In the genomic region with DNA sequence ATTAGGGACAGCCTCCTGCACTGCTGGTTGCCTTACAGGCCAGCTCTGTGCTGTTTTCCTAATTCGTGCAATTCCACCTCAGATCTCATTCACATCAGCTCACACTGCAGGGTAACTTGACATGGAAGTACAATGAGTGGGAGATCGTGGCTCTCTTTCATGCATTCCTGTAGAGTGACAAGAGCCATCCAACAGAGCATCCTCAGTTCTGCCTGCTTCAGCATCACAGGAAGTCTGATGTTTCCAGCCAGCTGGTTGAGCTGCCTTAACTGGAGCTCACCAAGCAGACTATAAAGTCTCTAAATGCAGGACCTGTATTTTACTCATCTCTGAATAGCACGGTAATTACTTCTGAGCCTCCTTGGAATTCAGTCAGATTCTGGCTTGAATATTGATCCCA, we compare ENCODE assay signal across 13 cellular contexts. TPM values are rescaled to one million over a fixed set of nuclear protein-coding genes. Genes with fewer than 3 reads are reported as not detected.
DNase-seq lines count a peak whose midpoint lies in the region; ATAC-seq and TF ChIP-seq lines count a peak whose summit lies in the region.
"Had no signal": no experiment of that assay in that cellular context is flagged by ENCODE, and none has a peak within 500 bp of the region (broad histone marks: within the 10 kb centered on the region; RNA-seq: fewer than 3 reads in every experiment).

No MANE protein-coding gene starts in this region.

- peak overlapping the region; percentile 97 for H3K27ac Mint-ChIP-seq in activated T-helper 17 cell treated with anti-CD3 and anti-CD28 coated beads, Interleukin-2, amount 50 U/mL, for 72 hours
- H3K27ac Mint-ChIP-seq in neural progenitor cell, result peak overlapping the region; percentile 54

- no peaks in the 10 kb centered on the region for H4K20me1 ChIP-seq in neural progenitor cell (ENCODE audit: low read depth)

- peak overlapping the region; percentile 92 for H3K4me3 Mint-ChIP-seq in activated T-helper 17 cell treated with anti-CD3 and anti-CD28 coated beads, Interleukin-2, amount 50 U/mL, for 72 hours
- H3K4me3 Mint-ChIP-seq in neural progenitor cell, result peak overlapping the region; percentile 81

- CTCF ChIA-PET in HEK293 (lab: Yijun Ruan, JAX), result interaction anchor here (0.6 to 1.6 kb wide), 7 partner anchors 16 to 788 kb away, joined by 3 to 6 read pairs (median 4); no protein-coding TSS in a partner anchor

- no peaks in the 10 kb centered on the region for H3K27me3 Mint-ChIP-seq in activated T-helper 17 cell treated with anti-CD3 and anti-CD28 coated beads, Interleukin-2, amount 50 U/mL, for 72 hours
- peaks cover 4% of the 10 kb centered on the region for H3K27me3 Mint-ChIP-seq in neural progenitor cell (ENCODE audit: insufficient read depth, low read depth)

- no peaks in the 10 kb centered on the region for H3K9me3 Mint-ChIP-seq in activated T-helper 17 cell treated with anti-CD3 and anti-CD28 coated beads, Interleukin-2, amount 50 U/mL, for 72 hours
- no peaks in the 10 kb centered on the region for H3K9me3 Mint-ChIP-seq in neural progenitor cell
- H3K9me3 Mint-ChIP-seq: endodermal cell had no signal

- no peak for ATAC-seq in activated T-helper 17 cell treated with anti-CD3 and anti-CD28 coated beads, Interleukin-2, amount 50 U/mL, for 72 hours (replicated peaks)
- ATAC-seq in HG02973 (IDR thresholded peaks at IDR 0.05; ENCODE audit: unreplicated experiment) (no peak), GM21737 (IDR thresholded peaks at IDR 0.05; ENCODE audit: unreplicated experiment) (no peak)
- ATAC-seq: heart left ventricle, Right ventricle myocardium inferior had no signal

- H3K27me3 ChIP-seq in neural progenitor cell, result peaks cover 5% of the 10 kb centered on the region
- H3K27me3 ChIP-seq: heart left ventricle had no signal

- no peak overlapping the region for H3K4me3 ChIP-seq in HEK293 (ENCODE audit: low read depth, low read length)
- no peak overlapping the region for H3K4me3 ChIP-seq in neural progenitor cell

- peaks cover 7% of the 10 kb centered on the region for H3K36me3 Mint-ChIP-seq in activated T-helper 17 cell treated with anti-CD3 and anti-CD28 coated beads, Interleukin-2, amount 50 U/mL, for 72 hours (ENCODE audit: low read depth)
- peaks cover 3% of the 10 kb centered on the region for H3K36me3 Mint-ChIP-seq in neural progenitor cell

- H3K36me3 ChIP-seq in HEK293 (ENCODE audit: control insufficient read depth in 2 of 2, insufficient read depth in 1 of 2, low read length in 2 of 2), result no peaks in the 10 kb centered on the region; a peak in 1 of 3 replicates
- H3K36me3 ChIP-seq in neural progenitor cell, result no peaks in the 10 kb centered on the region

- H3K9me3 ChIP-seq in HEK293 (ENCODE audit: control insufficient read depth, insufficient read depth, low read depth, low read length), result no peaks in the 10 kb centered on the region
- H3K9me3 ChIP-seq in neural progenitor cell (ENCODE audit: low read depth), result no peaks in the 10 kb centered on the region
- H3K9me3 ChIP-seq: heart left ventricle had no signal

- H2AFZ ChIP-seq in neural progenitor cell (replicated peaks), result no peak overlapping the region

- no peak overlapping the region for H3K9ac ChIP-seq in neural progenitor cell

- H3K4me1 Mint-ChIP-seq in activated T-helper 17 cell treated with anti-CD3 and anti-CD28 coated beads, Interleukin-2, amount 50 U/mL, for 72 hours, result peaks cover 25% of the 10 kb centered on the region
- peaks cover 31% of the 10 kb centered on the region for H3K4me1 Mint-ChIP-seq in neural progenitor cell

- H3K27ac ChIP-seq in HEK293 (ENCODE audit: extremely low read depth, low read depth, low read length), result no peak overlapping the region
- H3K27ac ChIP-seq in neural progenitor cell, result no peak overlapping the region

- no peak overlapping the region for H3K4me2 ChIP-seq in neural progenitor cell

- H3K79me2 ChIP-seq in neural progenitor cell (ENCODE audit: low read depth), result peaks cover 26% of the 10 kb centered on the region

- DNase-seq in DMS53 (lab: John Stamatoyannopoulos, UW) (peak; percentile 2), DMS53 treated with DMSO at 0.1 percent for 48 hours (lab: John Stamatoyannopoulos, UW; ENCODE audit: unreplicated experiment) (no peak), neural progenitor cell (ENCODE audit: low spot score) (no peak), HPDE6-E6E7 (ENCODE audit: extremely low spot score) (no peak)
- DNase-seq: 8988T, endodermal cell, heart left ventricle, NCI-H446 treated with DMSO at 0.1 percent for 48 hours had no signal

- POLR2A ChIA-PET in HEK293 (lab: Yijun Ruan, JAX), result interaction anchor here (0.6 kb wide), 1 partner anchor 221 kb away, joined by 3 read pairs; no protein-coding TSS in a partner anchor

- peaks cover 19% of the 10 kb centered on the region for H3F3A ChIP-seq in neural progenitor cell (ENCODE audit: low read depth)

- TF ChIP-seq CTCF in HEK293 (tag by site-specific recombination; IDR thresholded peaks at IDR 0.05) (no peak), neural progenitor cell (IDR thresholded peaks at IDR 0.05) (no peak)

- peaks cover 23% of the 10 kb centered on the region for H3K4me1 ChIP-seq in HEK293 (ENCODE audit: control insufficient read depth, insufficient read depth, low read length)
- H3K4me1 ChIP-seq in neural progenitor cell, result peaks cover 13% of the 10 kb centered on the region

TF ChIP-seq in HEK293, 187 proteins besides CTCF, POLR2A, EP300 and RAD21:
- TF ChIP-seq ZNF311 (tag by site-specific recombination; IDR thresholded peaks at IDR 0.05; ENCODE audit: borderline replicate concordance), result no peak
- TF ChIP-seq ZNF600 (tag by site-specific recombination; IDR thresholded peaks at IDR 0.05), result no peak
- TF ChIP-seq SP3 (tag by site-specific recombination; IDR thresholded peaks at IDR 0.05), result no peak
- peak; percentile 49 for TF ChIP-seq ZIC2 (tag by site-specific recombination; IDR thresholded peaks at IDR 0.05)
- no peak for TF ChIP-seq ZNF202 (tag by site-specific recombination; IDR thresholded peaks at IDR 0.05; ENCODE audit: borderline replicate concordance)
- TF ChIP-seq ZNF792 (tag by site-specific recombination; IDR thresholded peaks at IDR 0.05), result no peak
- TF ChIP-seq MYNN (tag by site-specific recombination; IDR thresholded peaks at IDR 0.05; ENCODE audit: borderline replicate concordance), result no peak
- TF ChIP-seq, protein P1, sequence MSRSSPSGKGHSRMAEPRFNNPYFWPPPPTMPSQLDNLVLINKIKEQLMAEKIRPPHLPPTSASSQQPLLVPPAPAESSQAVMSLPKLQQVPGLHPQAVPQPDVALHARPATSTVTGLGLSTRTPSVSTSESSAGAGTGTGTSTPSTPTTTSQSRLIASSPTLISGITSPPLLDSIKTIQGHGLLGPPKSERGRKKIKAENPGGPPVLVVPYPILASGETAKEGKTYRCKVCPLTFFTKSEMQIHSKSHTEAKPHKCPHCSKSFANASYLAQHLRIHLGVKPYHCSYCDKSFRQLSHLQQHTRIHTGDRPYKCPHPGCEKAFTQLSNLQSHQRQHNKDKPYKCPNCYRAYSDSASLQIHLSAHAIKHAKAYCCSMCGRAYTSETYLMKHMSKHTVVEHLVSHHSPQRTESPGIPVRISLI (tag by site-specific recombination; IDR thresholded peaks at IDR 0.05), result no peak
TF ChIP-seq in HEK293: peak in this region for 1.

RNA-seq across cellular contexts. Expression of a gene that starts 1.6 kb away (rescaled TPM):
- 10 to 100 TPM; 14.6 to 34.4 TPM for total RNA-seq in activated T-helper 17 cell treated with anti-CD3 and anti-CD28 coated beads, Interleukin-2, amount 50 U/mL, for 72 hours
- total RNA-seq in neural progenitor cell (ENCODE audit: low replicate concordance), result 37.4 and 53.8 TPM in 2 replicates

RNA-seq across cellular contexts. Expression of a gene that starts 38.3 kb away (rescaled TPM):
- not detected for total RNA-seq in activated T-helper 17 cell treated with anti-CD3 and anti-CD28 coated beads, Interleukin-2, amount 50 U/mL, for 72 hours
- total RNA-seq in neural progenitor cell (ENCODE audit: low replicate concordance), result 0.06 and 1.5 TPM in 2 replicates
- total RNA-seq: heart left ventricle, Right ventricle myocardium inferior had no signal
